In genomic region chr10:33331020-33331557, GRCh38 we compare ENCODE assay signal across 1 cellular context.
TF ChIP-seq lines count a peak whose summit lies in the region.

No MANE protein-coding gene starts in this region.

TF ChIP-seq in SK-N-SH treated with all-trans-retinoic acid at 6 μM for 48 hours, 23 proteins besides CTCF, POLR2A, EP300 and RAD21 (continued from another document):
- no peak for TF ChIP-seq PATZ1 (CRISPR knock-in tag; IDR thresholded peaks at IDR 0.05; ENCODE audit: borderline replicate concordance)
- TF ChIP-seq, protein P1, sequence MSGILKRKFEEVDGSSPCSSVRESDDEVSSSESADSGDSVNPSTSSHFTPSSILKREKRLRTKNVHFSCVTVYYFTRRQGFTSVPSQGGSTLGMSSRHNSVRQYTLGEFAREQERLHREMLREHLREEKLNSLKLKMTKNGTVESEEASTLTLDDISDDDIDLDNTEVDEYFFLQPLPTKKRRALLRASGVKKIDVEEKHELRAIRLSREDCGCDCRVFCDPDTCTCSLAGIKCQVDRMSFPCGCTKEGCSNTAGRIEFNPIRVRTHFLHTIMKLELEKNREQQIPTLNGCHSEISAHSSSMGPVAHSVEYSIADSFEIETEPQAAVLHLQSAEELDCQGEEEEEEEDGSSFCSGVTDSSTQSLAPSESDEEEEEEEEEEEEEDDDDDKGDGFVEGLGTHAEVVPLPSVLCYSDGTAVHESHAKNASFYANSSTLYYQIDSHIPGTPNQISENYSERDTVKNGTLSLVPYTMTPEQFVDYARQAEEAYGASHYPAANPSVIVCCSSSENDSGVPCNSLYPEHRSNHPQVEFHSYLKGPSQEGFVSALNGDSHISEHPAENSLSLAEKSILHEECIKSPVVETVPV (CRISPR knock-in tag; IDR thresholded peaks at IDR 0.05): no peak
- no peak for TF ChIP-seq ZFP3 (CRISPR knock-in tag; IDR thresholded peaks at IDR 0.05)
- TF ChIP-seq SNAI2 (CRISPR knock-in tag; IDR thresholded peaks at IDR 0.05): no peak
- no peak for TF ChIP-seq BACH2 (CRISPR knock-in tag; IDR thresholded peaks at IDR 0.05; ENCODE audit: borderline replicate concordance)
- TF ChIP-seq ESRRG (CRISPR knock-in tag; IDR thresholded peaks at IDR 0.05): no peak
- TF ChIP-seq ZNF565 (CRISPR knock-in tag; conservative IDR thresholded peaks at IDR 0.05; ENCODE audit: low read depth): no peak
- no peak for TF ChIP-seq GLIS3 (CRISPR knock-in tag; IDR thresholded peaks at IDR 0.05)
- TF ChIP-seq ZNF8 (CRISPR knock-in tag; IDR thresholded peaks at IDR 0.05): no peak
- no peak for TF ChIP-seq PPARA (CRISPR knock-in tag; IDR thresholded peaks at IDR 0.05; ENCODE audit: borderline replicate concordance)
- TF ChIP-seq, protein P2, sequence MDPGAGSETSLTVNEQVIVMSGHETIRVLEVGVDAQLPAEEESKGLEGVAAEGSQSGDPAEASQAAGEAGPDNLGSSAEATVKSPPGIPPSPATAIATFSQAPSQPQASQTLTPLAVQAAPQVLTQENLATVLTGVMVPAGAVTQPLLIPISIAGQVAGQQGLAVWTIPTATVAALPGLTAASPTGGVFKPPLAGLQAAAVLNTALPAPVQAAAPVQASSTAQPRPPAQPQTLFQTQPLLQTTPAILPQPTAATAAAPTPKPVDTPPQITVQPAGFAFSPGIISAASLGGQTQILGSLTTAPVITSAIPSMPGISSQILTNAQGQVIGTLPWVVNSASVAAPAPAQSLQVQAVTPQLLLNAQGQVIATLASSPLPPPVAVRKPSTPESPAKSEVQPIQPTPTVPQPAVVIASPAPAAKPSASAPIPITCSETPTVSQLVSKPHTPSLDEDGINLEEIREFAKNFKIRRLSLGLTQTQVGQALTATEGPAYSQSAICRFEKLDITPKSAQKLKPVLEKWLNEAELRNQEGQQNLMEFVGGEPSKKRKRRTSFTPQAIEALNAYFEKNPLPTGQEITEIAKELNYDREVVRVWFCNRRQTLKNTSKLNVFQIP (CRISPR knock-in tag; IDR thresholded peaks at IDR 0.05; ENCODE audit: borderline replicate concordance, low read depth): no peak
- TF ChIP-seq ZC3H10 (CRISPR knock-in tag; IDR thresholded peaks at IDR 0.05): no peak
